Comparison of ENCODE assay signal across 23 cellular contexts in the genomic region with DNA sequence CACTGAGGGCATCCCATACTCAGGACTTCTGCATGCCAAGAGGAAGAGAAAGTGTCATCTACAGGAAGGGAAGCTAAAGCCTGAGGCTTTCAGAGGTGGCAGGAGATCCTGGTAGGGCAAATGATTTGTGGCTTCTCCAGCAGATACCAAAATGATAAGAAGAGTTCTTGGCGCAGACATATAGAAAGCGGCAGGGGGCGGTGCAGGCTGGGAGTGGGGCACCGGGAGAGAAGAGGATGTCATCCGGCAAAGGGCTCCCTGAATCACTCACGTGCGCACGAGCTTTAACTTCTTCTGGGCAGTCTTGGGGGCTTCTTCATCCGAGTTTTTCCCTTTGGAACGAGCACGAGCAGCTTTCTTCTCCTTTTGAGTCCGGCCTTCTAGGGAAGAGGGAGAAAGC. TPM values are rescaled to one million over a fixed set of nuclear protein-coding genes. Genes with fewer than 3 reads are reported as not detected.
"Had no signal": no experiment of that assay in that cellular context is flagged by ENCODE, and none has a peak within 500 bp of the region (broad histone marks: within the 10 kb centered on the region; RNA-seq: fewer than 3 reads in every experiment).

No MANE protein-coding gene starts in this region.

- ATAC-seq: esophagus mucosa; mucosa of descending colon; naive thymus-derived CD8-positive, alpha-beta T cell; psoas muscle; right lobe of liver had no signal

- H3K36me3 ChIP-seq: uterus had no signal

- H3K4me1 ChIP-seq: psoas muscle, uterus had no signal

- H3K4me3 ChIP-seq: heart left ventricle, mucosa of descending colon, psoas muscle, right lobe of liver, stomach, uterus had no signal

- H3K27ac ChIP-seq: neutrophil, psoas muscle, right lobe of liver, uterus had no signal

- FAIRE-seq: colon, frontal cortex had no signal

- H3K27me3 ChIP-seq: heart left ventricle, neutrophil, right lobe of liver, stomach, uterus had no signal

- DNase-seq: dermis blood vessel endothelial cell; heart left ventricle; hippocampal formation; mucosa of descending colon; naive thymus-derived CD8-positive, alpha-beta T cell; psoas muscle; retina; right lobe of liver; stimulated activated CD4-positive, alpha-beta T cell treated with anti-CD3 and anti-CD28 coated beads, Interleukin-2, amount 100 ng/mL, for 24 hours; stimulated activated CD4-positive, alpha-beta T cell treated with anti-CD3 and anti-CD28 coated beads, Interleukin-4, amount 100 ng/mL, for 4 hours; stimulated activated naive CD4-positive, alpha-beta T cell; stomach; substantia nigra; trophoblast cell; uterus had no signal

- H3K9me3 ChIP-seq: heart left ventricle, mucosa of descending colon, neutrophil, psoas muscle, right lobe of liver, stomach, uterus had no signal

RNA-seq across cellular contexts. Expression of a gene that starts 16.6 kb away (rescaled TPM):
- total RNA-seq: dermis blood vessel endothelial cell, fibroblast of lung, glomerular endothelial cell, osteoblast had no signal
- polyA plus RNA-seq: neural cell had no signal
